ENCODE assay signal across 20 cellular contexts in the genomic region with DNA sequence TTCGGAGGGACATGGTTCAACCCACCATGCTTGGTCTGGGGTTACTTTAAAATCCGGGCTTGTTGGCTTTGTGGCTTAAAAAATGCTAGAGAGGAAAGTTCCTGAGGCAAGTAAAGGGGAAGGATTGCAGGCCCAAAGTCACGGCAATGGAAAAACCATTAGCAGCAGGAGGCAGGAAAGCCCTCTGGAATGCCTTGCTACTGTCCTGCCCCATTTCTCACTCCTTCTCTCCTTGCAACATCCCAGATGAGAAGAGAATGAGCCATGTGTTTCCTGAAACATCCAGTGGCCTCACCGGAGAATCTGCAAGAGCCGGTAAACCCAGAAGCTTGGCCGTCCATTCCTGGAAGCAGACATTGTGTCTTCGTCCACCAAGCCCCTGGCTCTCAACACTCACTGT.
DNase-seq lines count a peak whose midpoint lies in the region; ATAC-seq, FAIRE-seq and TF ChIP-seq lines count a peak whose summit lies in the region.
"Had no signal": no experiment of that assay in that cellular context is flagged by ENCODE, and none has a peak within 500 bp of the region (broad histone marks: within the 10 kb centered on the region; RNA-seq: fewer than 3 reads in every experiment).

No MANE protein-coding gene starts in this region.

- ATAC-seq in activated naive CD8-positive, alpha-beta T cell treated with anti-CD3 and anti-CD28 coated beads, Interleukin-2, amount 50 U/mL, for 24 hours = no peak
- ATAC-seq in stimulated activated effector memory CD8-positive, alpha-beta T cell treated with anti-CD3 and anti-CD28 coated beads, Interleukin-12 subunit alpha, Interleukin-12 subunit beta, amount 100 ng/mL, for 72 hours = no peak
- no peak for ATAC-seq in HG03045 (IDR thresholded peaks at IDR 0.05; ENCODE audit: unreplicated experiment)
- ATAC-seq: HepG2, PC-3 had no signal

- no peaks in the 10 kb centered on the region for H3K27me3 ChIP-seq in astrocyte (ENCODE audit: insufficient read depth, low read length)

- no peaks in the 10 kb centered on the region for H3K36me3 ChIP-seq in astrocyte (ENCODE audit: insufficient read depth, low read length)

- H3K9ac ChIP-seq in astrocyte (ENCODE audit: low read length) = no peak overlapping the region

- H4K20me1 ChIP-seq in astrocyte (ENCODE audit: insufficient read depth, low read length) = no peaks in the 10 kb centered on the region

- H3K4me1 ChIP-seq in astrocyte (ENCODE audit: insufficient read depth, low read length) = no peaks in the 10 kb centered on the region

- H3K4me3 Mint-ChIP-seq in activated naive CD8-positive, alpha-beta T cell treated with anti-CD3 and anti-CD28 coated beads, Interleukin-2, amount 50 U/mL, for 24 hours = no peak overlapping the region
- H3K4me3 Mint-ChIP-seq in activated naive CD8-positive, alpha-beta T cell treated with anti-CD3 and anti-CD28 coated beads for 36 hours = no peak overlapping the region
- no peak overlapping the region for H3K4me3 Mint-ChIP-seq in astrocyte (ENCODE audit: unreplicated experiment)
- no peak overlapping the region for H3K4me3 Mint-ChIP-seq in stimulated activated effector memory CD8-positive, alpha-beta T cell treated with anti-CD3 and anti-CD28 coated beads, Interleukin-12 subunit alpha, Interleukin-12 subunit beta, amount 100 ng/mL, for 72 hours

- peaks cover 29% of the 10 kb centered on the region for H3K4me1 Mint-ChIP-seq in activated naive CD8-positive, alpha-beta T cell treated with anti-CD3 and anti-CD28 coated beads, Interleukin-2, amount 50 U/mL, for 24 hours
- peaks cover 16% of the 10 kb centered on the region for H3K4me1 Mint-ChIP-seq in activated naive CD8-positive, alpha-beta T cell treated with anti-CD3 and anti-CD28 coated beads for 36 hours
- H3K4me1 Mint-ChIP-seq in astrocyte (ENCODE audit: low read depth, unreplicated experiment) = no peaks in the 10 kb centered on the region
- peaks cover 23% of the 10 kb centered on the region for H3K4me1 Mint-ChIP-seq in stimulated activated effector memory CD8-positive, alpha-beta T cell treated with anti-CD3 and anti-CD28 coated beads, Interleukin-12 subunit alpha, Interleukin-12 subunit beta, amount 100 ng/mL, for 72 hours

- H3K27ac ChIP-seq in astrocyte (ENCODE audit: low read depth, low read length) = no peak overlapping the region
- H3K27ac ChIP-seq: C4-2B, RWPE1 had no signal

- no peak for DNase-seq in activated naive CD8-positive, alpha-beta T cell treated with anti-CD3 and anti-CD28 coated beads, Interleukin-2, amount 50 U/mL, for 24 hours
- DNase-seq in activated naive CD8-positive, alpha-beta T cell treated with anti-CD3 and anti-CD28 coated beads for 36 hours = no peak
- peak; percentile 76 for DNase-seq in EH (ENCODE audit: low read depth)
- peak; percentile 41 for DNase-seq in astrocyte (ENCODE audit: low read depth)
- no peak for DNase-seq in stimulated activated effector memory CD8-positive, alpha-beta T cell treated with anti-CD3 and anti-CD28 coated beads, Interleukin-12 subunit alpha, Interleukin-12 subunit beta, amount 100 ng/mL, for 72 hours (ENCODE audit: low spot score in 2 of 2)
- DNase-seq in GF-D8 (lab: John Stamatoyannopoulos, UW) = no peak
- no peak for DNase-seq in NCI-H748 (lab: John Stamatoyannopoulos, UW; ENCODE audit: unreplicated experiment)
- DNase-seq: 8988T, DMS 273 treated with DMSO at 0.1 percent for 48 hours, KG1, NCI-H1417 treated with DMSO at 0.1 percent for 48 hours, NCI-H2029, NCI-H2171 treated with DMSO at 0.1 percent for 48 hours, NCI-H446 treated with DMSO at 0.1 percent for 48 hours, NCI-H748 treated with DMSO at 0.1 percent for 48 hours, PC-3 had no signal

- H3K9me3 ChIP-seq in astrocyte (ENCODE audit: insufficient read depth, low read depth, low read length) = no peaks in the 10 kb centered on the region

- no peak for TF ChIP-seq CTCF in astrocyte (IDR thresholded peaks at IDR 0.05; ENCODE audit: insufficient read depth, low read depth, low read length)

- H3K9me3 Mint-ChIP-seq in activated naive CD8-positive, alpha-beta T cell treated with anti-CD3 and anti-CD28 coated beads, Interleukin-2, amount 50 U/mL, for 24 hours = no peaks in the 10 kb centered on the region
- no peaks in the 10 kb centered on the region for H3K9me3 Mint-ChIP-seq in activated naive CD8-positive, alpha-beta T cell treated with anti-CD3 and anti-CD28 coated beads for 36 hours
- H3K9me3 Mint-ChIP-seq in astrocyte (ENCODE audit: unreplicated experiment) = peaks cover 4% of the 10 kb centered on the region
- H3K9me3 Mint-ChIP-seq in stimulated activated effector memory CD8-positive, alpha-beta T cell treated with anti-CD3 and anti-CD28 coated beads, Interleukin-12 subunit alpha, Interleukin-12 subunit beta, amount 100 ng/mL, for 72 hours = peaks cover 5% of the 10 kb centered on the region

- H3K27ac Mint-ChIP-seq in activated naive CD8-positive, alpha-beta T cell treated with anti-CD3 and anti-CD28 coated beads, Interleukin-2, amount 50 U/mL, for 24 hours = peak overlapping the region; percentile 77
- no peak overlapping the region for H3K27ac Mint-ChIP-seq in activated naive CD8-positive, alpha-beta T cell treated with anti-CD3 and anti-CD28 coated beads for 36 hours
- H3K27ac Mint-ChIP-seq in astrocyte (ENCODE audit: unreplicated experiment) = no peak overlapping the region
- H3K27ac Mint-ChIP-seq in stimulated activated effector memory CD8-positive, alpha-beta T cell treated with anti-CD3 and anti-CD28 coated beads, Interleukin-12 subunit alpha, Interleukin-12 subunit beta, amount 100 ng/mL, for 72 hours = peak overlapping the region; percentile 87

- H3K36me3 Mint-ChIP-seq in activated naive CD8-positive, alpha-beta T cell treated with anti-CD3 and anti-CD28 coated beads, Interleukin-2, amount 50 U/mL, for 24 hours (ENCODE audit: low read depth) = no peaks in the 10 kb centered on the region
- H3K36me3 Mint-ChIP-seq in activated naive CD8-positive, alpha-beta T cell treated with anti-CD3 and anti-CD28 coated beads for 36 hours = no peaks in the 10 kb centered on the region
- H3K36me3 Mint-ChIP-seq in astrocyte (ENCODE audit: low read depth, unreplicated experiment) = no peaks in the 10 kb centered on the region
- no peaks in the 10 kb centered on the region for H3K36me3 Mint-ChIP-seq in stimulated activated effector memory CD8-positive, alpha-beta T cell treated with anti-CD3 and anti-CD28 coated beads, Interleukin-12 subunit alpha, Interleukin-12 subunit beta, amount 100 ng/mL, for 72 hours

- no peak overlapping the region for H3K4me3 ChIP-seq in astrocyte (ENCODE audit: insufficient read depth, low read depth, low read length)

- H3K4me2 ChIP-seq in astrocyte (ENCODE audit: low read length) = no peak overlapping the region

- FAIRE-seq in astrocyte (lab: Jason Lieb, UNC) = no peak
- FAIRE-seq: HepG2 had no signal

- H3K27me3 Mint-ChIP-seq in activated naive CD8-positive, alpha-beta T cell treated with anti-CD3 and anti-CD28 coated beads, Interleukin-2, amount 50 U/mL, for 24 hours = no peaks in the 10 kb centered on the region
- no peaks in the 10 kb centered on the region for H3K27me3 Mint-ChIP-seq in activated naive CD8-positive, alpha-beta T cell treated with anti-CD3 and anti-CD28 coated beads for 36 hours
- H3K27me3 Mint-ChIP-seq in astrocyte (ENCODE audit: low read depth, unreplicated experiment) = peaks cover 4% of the 10 kb centered on the region

- H2AFZ ChIP-seq in astrocyte (ENCODE audit: low read depth, low read length) = no peak overlapping the region

- H3K79me2 ChIP-seq in astrocyte (ENCODE audit: insufficient read depth, low read length) = no peaks in the 10 kb centered on the region

Comparison
In these comparisons a context has a peak if more than half of its experiments do, and no peak if none do; other contexts are left out.
1. H3K27ac Mint-ChIP-seq: peak in activated naive CD8-positive, alpha-beta T cell treated with anti-CD3 and anti-CD28 coated beads, Interleukin-2, amount 50 U/mL, for 24 hours (single experiment) and stimulated activated effector memory CD8-positive, alpha-beta T cell treated with anti-CD3 and anti-CD28 coated beads, Interleukin-12 subunit alpha, Interleukin-12 subunit beta, amount 100 ng/mL, for 72 hours (single experiment); none in activated naive CD8-positive, alpha-beta T cell treated with anti-CD3 and anti-CD28 coated beads for 36 hours (single experiment) and astrocyte (single experiment).
2. DNase-seq: peak in EH (single experiment) and astrocyte (single experiment); none in activated naive CD8-positive, alpha-beta T cell treated with anti-CD3 and anti-CD28 coated beads, Interleukin-2, amount 50 U/mL, for 24 hours (single experiment), activated naive CD8-positive, alpha-beta T cell treated with anti-CD3 and anti-CD28 coated beads for 36 hours (single experiment), stimulated activated effector memory CD8-positive, alpha-beta T cell treated with anti-CD3 and anti-CD28 coated beads, Interleukin-12 subunit alpha, Interleukin-12 subunit beta, amount 100 ng/mL, for 72 hours (0 of 2), GF-D8 (single experiment) and NCI-H748 (single experiment).